1 cellular context compared by ENCODE assay signal in genomic region chr3:195910499-195910845, GRCh38.
TF ChIP-seq lines count a peak whose summit lies in the region.

No MANE protein-coding gene starts in this region.

TF ChIP-seq in HepG2, 621 proteins besides CTCF, POLR2A, EP300 and RAD21:
- TF ChIP-seq RFX5 (IDR thresholded peaks at IDR 0.05; ENCODE audit: low read depth, low read length), result no peak
- TF ChIP-seq ZNF282 (IDR thresholded peaks at IDR 0.05; ENCODE audit: partially characterized antibody), result no peak
